Comparison of ENCODE assay signal across 13 cellular contexts in genomic region chr6:74899416-74899815, GRCh38.
A peak's percentile ranks its signal among the peaks of the same experiment; 100 is the strongest.
DNase-seq lines count a peak whose midpoint lies in the region; ATAC-seq and TF ChIP-seq lines count a peak whose summit lies in the region.
"Had no signal": no experiment of that assay in that cellular context is flagged by ENCODE, and none has a peak within 500 bp of the region (broad histone marks: within the 10 kb centered on the region; RNA-seq: fewer than 3 reads in every experiment).

No MANE protein-coding gene starts in this region.

- intact Hi-C loops in A673 (cut with micrococcal nuclease; ENCODE audit: unreplicated experiment) = loop anchor here (1.0 kb wide), 1 partner anchor 305 kb away; no protein-coding TSS in a partner anchor

- H3K4me3 ChIP-seq in A673 (ENCODE audit: low read depth, low read length, poor library complexity, severe bottlenecking) (no peak overlapping the region), fibroblast of lung (replicated peaks in 1 of 4; ENCODE audit: control extremely low read depth in 1 of 4, insufficient read depth in 1 of 4, low read depth in 3 of 4, low read length in 4 of 4) (no peak overlapping the region)

- H3K79me1 ChIP-seq in H9 (ENCODE audit: insufficient read depth, low read depth, low read length, poor library complexity, severe bottlenecking) = no peaks in the 10 kb centered on the region

- H2BK5ac ChIP-seq in H9 (ENCODE audit: insufficient read length, low read length) = no peak overlapping the region

- H2BK20ac ChIP-seq in H9 (ENCODE audit: low read depth, low read length, poor library complexity, severe bottlenecking) = no peak overlapping the region

- H3K4me2 ChIP-seq in H9 (ENCODE audit: insufficient read depth, insufficient read length, low read length) = no peak overlapping the region
- H3K4me2 ChIP-seq in fibroblast of lung (ENCODE audit: extremely low read depth, insufficient read depth, low read length) = no peak overlapping the region

- H3K9me3 ChIP-seq in A673 (ENCODE audit: low read depth, low read length, poor library complexity, severe bottlenecking) (no peaks in the 10 kb centered on the region), H9 (ENCODE audit: control insufficient read depth, low read depth, low read length) (no peaks in the 10 kb centered on the region), fibroblast of lung (ENCODE audit: control insufficient read depth, insufficient read depth, low read depth, low read length) (no peaks in the 10 kb centered on the region)

- no peaks in the 10 kb centered on the region for H4K20me1 ChIP-seq in H9 (ENCODE audit: control insufficient read depth, insufficient read depth, insufficient read length)
- H4K20me1 ChIP-seq in fibroblast of lung (ENCODE audit: control insufficient read depth, extremely low read depth, insufficient read depth, low read length) = no peaks in the 10 kb centered on the region

- no peak overlapping the region for H2BK15ac ChIP-seq in H9 (ENCODE audit: low read depth, low read length)

- H3K56ac ChIP-seq in H9 (ENCODE audit: insufficient read length, low read depth, low read length) = no peak overlapping the region

- H2AK5ac ChIP-seq in H9 (ENCODE audit: insufficient read length, low read length) = no peak overlapping the region

- no peak overlapping the region for H4K91ac ChIP-seq in H9 (ENCODE audit: insufficient read length, low read depth, low read length)

- no peaks in the 10 kb centered on the region for H3K23me2 ChIP-seq in H9 (ENCODE audit: insufficient read length, low read depth, low read length, poor library complexity, severe bottlenecking)

- H3T11ph ChIP-seq in H9 (ENCODE audit: low read length) = no peak overlapping the region

- no TSS peak for BruUV-seq in A673 (replicated peaks; lab: Mats Ljungman, UMichigan)

- H3K9ac ChIP-seq in H9 (ENCODE audit: extremely low read depth, insufficient read length, low read length) (no peak overlapping the region), fibroblast of lung (ENCODE audit: insufficient read depth, low read length) (no peak overlapping the region)

- H4K5ac ChIP-seq in H9 (ENCODE audit: insufficient read length, low read depth, low read length) = no peak overlapping the region

- CTCF ChIA-PET in A673 (lab: Charles Lee) = interaction anchor here (0.6 to 1.5 kb wide), 3 partner anchors 302 to 522 kb away, joined by 3 to 6 read pairs (median 4); no protein-coding TSS in a partner anchor

- H3K27ac ChIP-seq in A673 (ENCODE audit: low read depth, low read length, poor library complexity, severe bottlenecking) = no peak overlapping the region
- H3K27ac ChIP-seq in H9 (ENCODE audit: insufficient read length, low read depth, low read length) = no peak overlapping the region
- H3K27ac ChIP-seq in fibroblast of lung (ENCODE audit: insufficient read depth, low read length) = no peak overlapping the region

- H3K4me3 Mint-ChIP-seq in H9 (no peak overlapping the region), type B pancreatic cell (no peak overlapping the region), mesothelial cell of epicardium (no peak overlapping the region)
- H3K4me3 Mint-ChIP-seq: activated T-cell treated with anti-CD3 and anti-CD28 coated beads, Interleukin-2, amount 50 U/mL, for 24 hours; CD14-positive monocyte; stimulated activated naive CD8-positive, alpha-beta T cell treated with anti-CD3 and anti-CD28 coated beads, Interleukin-15, Interleukin-2, amounts not matched to agents 100 ng/mL and 50 ng/mL, for 24 hours had no signal

- H2AFZ ChIP-seq in H9 (ENCODE audit: low read length) (no peak overlapping the region), fibroblast of lung (ENCODE audit: low read length) (no peak overlapping the region)

- POLR2A ChIA-PET in A673 (lab: Charles Lee; ENCODE audit: low non-redundant PET) = no interaction called here

- H3K4me1 ChIP-seq in A673 (ENCODE audit: insufficient read depth, low read length, poor library complexity, severe bottlenecking) (no peaks in the 10 kb centered on the region), H9 (ENCODE audit: insufficient read depth, low read length) (no peaks in the 10 kb centered on the region), fibroblast of lung (ENCODE audit: control insufficient read depth, extremely low read depth, insufficient read depth, low read length) (no peaks in the 10 kb centered on the region)

- no peak overlapping the region for H3K27ac Mint-ChIP-seq in H9
- no peak overlapping the region for H3K27ac Mint-ChIP-seq in type B pancreatic cell
- H3K27ac Mint-ChIP-seq in mesothelial cell of epicardium = no peak overlapping the region
- H3K27ac Mint-ChIP-seq: activated T-cell treated with anti-CD3 and anti-CD28 coated beads, Interleukin-2, amount 50 U/mL, for 24 hours; CD14-positive monocyte; stimulated activated naive CD8-positive, alpha-beta T cell treated with anti-CD3 and anti-CD28 coated beads, Interleukin-15, Interleukin-2, amounts not matched to agents 100 ng/mL and 50 ng/mL, for 24 hours had no signal

- no peak overlapping the region for H2BK12ac ChIP-seq in H9 (ENCODE audit: insufficient read length, low read depth, low read length)

- H3K18ac ChIP-seq in H9 (ENCODE audit: insufficient read length, low read depth, low read length) = no peak overlapping the region

- H3K79me2 ChIP-seq in H9 (ENCODE audit: insufficient read depth, low read length) (no peaks in the 10 kb centered on the region), fibroblast of lung (ENCODE audit: control insufficient read depth, insufficient read depth, low read length) (no peaks in the 10 kb centered on the region)

- no CpG with 5 or more reads among the region's 4 CpGs for WGBS in H9 (ENCODE audit: extremely low coverage, insufficient read length, low lambda C conversion rate)

- H3K9me3 Mint-ChIP-seq in H9 (peaks cover 23 to 28% of the 10 kb centered on the region in 2 experiments), type B pancreatic cell (no peaks in the 10 kb centered on the region), mesothelial cell of epicardium (peaks cover 54% of the 10 kb centered on the region)

- H3K36me3 Mint-ChIP-seq in H9 (ENCODE audit: insufficient read depth in 1 of 3, low read depth in 3 of 3) (peaks cover 2 to 24% (median 3%) of the 10 kb centered on the region in 3 experiments; a peak in 2 of 7 replicates), type B pancreatic cell (no peaks in the 10 kb centered on the region), mesothelial cell of epicardium (no peaks in the 10 kb centered on the region)
- H3K36me3 Mint-ChIP-seq: CD14-positive monocyte had no signal

- TF ChIP-seq CTCF in A673 (conservative IDR thresholded peaks at IDR 0.05; ENCODE audit: low read depth, low read length) (peak; percentile 37; the same call in 1 of the 2 replicates), H9 (conservative IDR thresholded peaks at IDR 0.05) (peak; percentile 58; the same call in 2 of the 3 replicates), fibroblast of lung (conservative IDR thresholded peaks at IDR 0.05 in 1 of 2, IDR thresholded peaks at IDR 0.05 in 1 of 2; ENCODE audit: low read depth in 1 of 2, low read length in 2 of 2) (peak in 1 of 2 donors; percentile 28), type B pancreatic cell (conservative IDR thresholded peaks at IDR 0.05) (no peak), mesothelial cell of epicardium (IDR thresholded peaks at IDR 0.05; ENCODE audit: unreplicated experiment) (no peak)

- H3K4me1 Mint-ChIP-seq in H9 = no peaks in the 10 kb centered on the region
- no peaks in the 10 kb centered on the region for H3K4me1 Mint-ChIP-seq in type B pancreatic cell (ENCODE audit: unreplicated experiment)
- H3K4me1 Mint-ChIP-seq in mesothelial cell of epicardium = no peaks in the 10 kb centered on the region
- H3K4me1 Mint-ChIP-seq: CD14-positive monocyte had no signal

- no peak overlapping the region for H4K8ac ChIP-seq in H9 (replicated peaks; ENCODE audit: insufficient read length, low read depth, low read length)

- ATAC-seq in GM19395 (IDR thresholded peaks at IDR 0.05; ENCODE audit: unreplicated experiment) = no peak

- H2BK120ac ChIP-seq in H9 (ENCODE audit: low read depth, low read length, poor library complexity, severe bottlenecking) = no peak overlapping the region

- no peaks in the 10 kb centered on the region for H3K27me3 ChIP-seq in A673 (replicated peaks; ENCODE audit: insufficient read depth, low read depth, low read length, poor library complexity)
- H3K27me3 ChIP-seq in H9 (ENCODE audit: insufficient read depth, low read length) = no peaks in the 10 kb centered on the region
- no peaks in the 10 kb centered on the region for H3K27me3 ChIP-seq in fibroblast of lung (ENCODE audit: control insufficient read depth, insufficient read depth, low read length)

- no peak overlapping the region for H3K14ac ChIP-seq in H9 (ENCODE audit: insufficient read depth, low read length)

- H3K23ac ChIP-seq in H9 (ENCODE audit: insufficient read length, low read depth, low read length) = no peak overlapping the region

- H3K36me3 ChIP-seq in A673 (ENCODE audit: insufficient read depth, low read length, poor library complexity, severe bottlenecking) = no peaks in the 10 kb centered on the region
- no peaks in the 10 kb centered on the region for H3K36me3 ChIP-seq in fibroblast of lung (ENCODE audit: control insufficient read depth, insufficient read depth, low read length)

- no peak overlapping the region for H3K4ac ChIP-seq in H9 (ENCODE audit: low read depth, low read length)

- H3K27me3 Mint-ChIP-seq in H9 (ENCODE audit: low read depth) (peaks cover 3% of the 10 kb centered on the region), type B pancreatic cell (peaks cover 2% of the 10 kb centered on the region), mesothelial cell of epicardium (ENCODE audit: low read depth) (peaks cover 6% of the 10 kb centered on the region)
- H3K27me3 Mint-ChIP-seq: activated T-cell treated with anti-CD3 and anti-CD28 coated beads, Interleukin-2, amount 50 U/mL, for 24 hours; stimulated activated naive CD8-positive, alpha-beta T cell treated with anti-CD3 and anti-CD28 coated beads, Interleukin-15, Interleukin-2, amounts not matched to agents 100 ng/mL and 50 ng/mL, for 24 hours had no signal

- DNase-seq in A673 (ENCODE audit: low spot score) (peak; percentile 28), H9 (no peak), RKO (ENCODE audit: low spot score) (peak; percentile 24), fibroblast of lung (ENCODE audit: low read depth in 2 of 2) (peak; percentile 58 to 59), type B pancreatic cell (ENCODE audit: extremely low spot score, unreplicated experiment) (no peak), mesothelial cell of epicardium (ENCODE audit: low spot score in 2 of 2, unreplicated experiment in 2 of 2) (no peak)
- DNase-seq in stimulated activated CD4-positive, alpha-beta T cell treated with anti-CD3 and anti-CD28 coated beads, Interleukin-4, amount 100 ng/mL, for 24 hours = no peak
- DNase-seq: activated T-cell treated with anti-CD3 and anti-CD28 coated beads, Interleukin-2, amount 50 U/mL, for 24 hours; foreskin melanocyte; NCI-H1930 had no signal

Comparison
In these comparisons a context has a peak if more than half of its experiments do, and no peak if none do; other contexts are left out.
1. DNase-seq: peak in A673 (single experiment), RKO (single experiment) and fibroblast of lung (2 of 2); none in H9 (single experiment), type B pancreatic cell (single experiment), stimulated activated CD4-positive, alpha-beta T cell treated with anti-CD3 and anti-CD28 coated beads, Interleukin-4, amount 100 ng/mL, for 24 hours (single experiment) and mesothelial cell of epicardium (0 of 2).
2. CTCF ChIP-seq: peak in A673 (single experiment) and H9 (single experiment); none in type B pancreatic cell (single experiment) and mesothelial cell of epicardium (single experiment).